Comparison of ENCODE assay signal across 32 cellular contexts in genomic region chr11:75478690-75479597, GRCh38. TPM values are rescaled to one million over a fixed set of nuclear protein-coding genes. Genes with fewer than 3 reads are reported as not detected.
DNase-seq lines count a peak whose midpoint lies in the region; ATAC-seq and TF ChIP-seq lines count a peak whose summit lies in the region.
"Had no signal": no experiment of that assay in that cellular context is flagged by ENCODE, and none has a peak within 500 bp of the region (broad histone marks: within the 10 kb centered on the region; RNA-seq: fewer than 3 reads in every experiment).

No MANE protein-coding gene starts in this region.

- no peak overlapping the region for H3K4me3 Mint-ChIP-seq in activated CD4-positive, alpha-beta T cell treated with anti-CD3 and anti-CD28 coated beads, Interleukin-2, amount 10 ng/mL, durations not matched to agents 24 days and 14 days
- H3K4me3 Mint-ChIP-seq in activated T-helper 17 cell treated with anti-CD3 and anti-CD28 coated beads, Interleukin-2, amount 50 U/mL, for 72 hours = no peak overlapping the region
- H3K4me3 Mint-ChIP-seq in mesothelial cell of epicardium = no peak overlapping the region
- H3K4me3 Mint-ChIP-seq: activated CD4-positive, alpha-beta memory T cell treated with anti-CD3 and anti-CD28 coated beads, Interleukin-2, amount 10 ng/mL, durations not matched to agents 7 days and 5 days; activated naive CD8-positive, alpha-beta T cell treated with anti-CD3 and anti-CD28 coated beads, Interleukin-2, amount 10 ng/mL, durations not matched to agents 7 days and 5 days; CD4-positive, alpha-beta T cell; naive B cell; T-helper 1 cell treated with Interleukin-12 subunit alpha and Interleukin-12 subunit beta and Interleukin-4 antibody, amounts not matched to agents 30 μg/mL and 1 μg/mL, for 36 hours had no signal

- POLR2A ChIA-PET in HEK293 (lab: Yijun Ruan, JAX) = interaction anchor here (0.7 kb wide), 1 partner anchor 10 kb away, joined by 3 read pairs; no protein-coding TSS in a partner anchor

- peak overlapping the region; percentile 12 for H3K27ac Mint-ChIP-seq in activated CD4-positive, alpha-beta T cell treated with anti-CD3 and anti-CD28 coated beads, Interleukin-2, amount 10 ng/mL, durations not matched to agents 24 days and 14 days
- peak overlapping the region; percentile 22 for H3K27ac Mint-ChIP-seq in activated T-helper 17 cell treated with anti-CD3 and anti-CD28 coated beads, Interleukin-2, amount 50 U/mL, for 72 hours
- peak overlapping the region; percentile 72 for H3K27ac Mint-ChIP-seq in mesothelial cell of epicardium
- H3K27ac Mint-ChIP-seq: T-helper 1 cell treated with Interleukin-12 subunit alpha and Interleukin-12 subunit beta and Interleukin-4 antibody, amounts not matched to agents 30 μg/mL and 1 μg/mL, for 36 hours had no signal

- no peaks in the 10 kb centered on the region for H3K27me3 Mint-ChIP-seq in activated CD4-positive, alpha-beta T cell treated with anti-CD3 and anti-CD28 coated beads, Interleukin-2, amount 10 ng/mL, durations not matched to agents 24 days and 14 days
- H3K27me3 Mint-ChIP-seq in activated T-helper 17 cell treated with anti-CD3 and anti-CD28 coated beads, Interleukin-2, amount 50 U/mL, for 72 hours = no peaks in the 10 kb centered on the region
- no peaks in the 10 kb centered on the region for H3K27me3 Mint-ChIP-seq in mesothelial cell of epicardium (ENCODE audit: low read depth)
- H3K27me3 Mint-ChIP-seq: activated CD4-positive, alpha-beta memory T cell treated with anti-CD3 and anti-CD28 coated beads, Interleukin-2, amount 10 ng/mL, durations not matched to agents 7 days and 5 days; activated naive CD8-positive, alpha-beta T cell treated with anti-CD3 and anti-CD28 coated beads, Interleukin-2, amount 10 ng/mL, durations not matched to agents 7 days and 5 days; CD4-positive, alpha-beta T cell had no signal

- no peak for ATAC-seq in activated T-helper 17 cell treated with anti-CD3 and anti-CD28 coated beads, Interleukin-2, amount 50 U/mL, for 72 hours (replicated peaks)
- ATAC-seq in esophagus mucosa = no peak
- ATAC-seq: GM12878, left lung, SK-N-SH treated with all-trans-retinoic acid at 6 μM for 48 hours had no signal

- DNase-seq in activated CD4-positive, alpha-beta T cell treated with anti-CD3 and anti-CD28 coated beads, Interleukin-2, amount 10 ng/mL, durations not matched to agents 24 days and 14 days = no peak
- DNase-seq in activated CD4-positive, alpha-beta T cell treated with anti-CD3 and anti-CD28 coated beads for 4 hours = no peak
- DNase-seq in mesothelial cell of epicardium (ENCODE audit: low spot score in 2 of 2, unreplicated experiment in 2 of 2) (no peak), NCI-H748 treated with DMSO at 0.1 percent for 48 hours (lab: John Stamatoyannopoulos, UW) (no peak)
- no peak for DNase-seq in activated CD8-positive, alpha-beta memory T cell treated with anti-CD3 and anti-CD28 coated beads, Interleukin-2, amount 50 U/mL, for 4 hours
- DNase-seq: activated CD4-positive, alpha-beta memory T cell treated with anti-CD3 and anti-CD28 coated beads, Interleukin-2, amount 10 ng/mL, durations not matched to agents 7 days and 5 days; activated CD4-positive, CD25-positive, alpha-beta regulatory T cell treated with anti-CD3 and anti-CD28 coated beads, Interleukin-2, amount 50 U/mL, for 72 hours; activated effector memory CD4-positive, alpha-beta T cell treated with anti-CD3 and anti-CD28 coated beads, Interleukin-2, amount 50 U/mL, for 16 hours; activated naive CD8-positive, alpha-beta T cell treated with anti-CD3 and anti-CD28 coated beads, Interleukin-2, amount 10 ng/mL, durations not matched to agents 7 days and 5 days; activated T-cell treated with anti-CD3 and anti-CD28 coated beads for 4 hours; AML-193; CD4-positive, alpha-beta T cell; colonic mucosa; DMS153; effector CD4-positive, alpha-beta T cell; naive B cell; NCI-H1694; NCI-H2171; occipital lobe; PC-9; stimulated activated CD4-positive, alpha-beta T cell treated with anti-CD3 and anti-CD28 coated beads, Interleukin-4, amount 100 ng/mL, for 1 hour; transverse colon had no signal

- H3K4me1 Mint-ChIP-seq in activated CD4-positive, alpha-beta T cell treated with anti-CD3 and anti-CD28 coated beads, Interleukin-2, amount 10 ng/mL, durations not matched to agents 24 days and 14 days = peaks cover 16% of the 10 kb centered on the region
- H3K4me1 Mint-ChIP-seq in activated T-helper 17 cell treated with anti-CD3 and anti-CD28 coated beads, Interleukin-2, amount 50 U/mL, for 72 hours = peaks cover 13% of the 10 kb centered on the region
- H3K4me1 Mint-ChIP-seq in mesothelial cell of epicardium = peaks cover 25% of the 10 kb centered on the region

- CTCF ChIA-PET in HEK293 (lab: Yijun Ruan, JAX) = interaction anchor here (0.8 kb wide), 2 partner anchors 27 to 28 kb away, joined by 3 read pairs; no protein-coding TSS in a partner anchor

- H3K27ac ChIP-seq in HEK293 (ENCODE audit: extremely low read depth, low read depth, low read length) = no peak overlapping the region
- H3K27ac ChIP-seq: ascending aorta, cardiac muscle cell, colonic mucosa, left lung, PC-9, transverse colon had no signal

- H3K4me3 ChIP-seq in HEK293 (ENCODE audit: low read depth, low read length) = no peak overlapping the region
- H3K4me3 ChIP-seq: ascending aorta, cardiac muscle cell, colonic mucosa, GM12878, HAP-1, left lung, PC-9, transverse colon had no signal

- no peaks in the 10 kb centered on the region for H3K36me3 ChIP-seq in HEK293 (ENCODE audit: control insufficient read depth in 2 of 2, insufficient read depth in 1 of 2, low read length in 2 of 2)
- H3K36me3 ChIP-seq: ascending aorta, cardiac muscle cell, colonic mucosa, HAP-1, left lung, transverse colon had no signal

- intact Hi-C loops in activated CD4-positive, alpha-beta T cell treated with anti-CD3 and anti-CD28 coated beads, Interleukin-2, amount 10 ng/mL, durations not matched to agents 24 days and 14 days (cut with micrococcal nuclease) = no loop called here

- no peaks in the 10 kb centered on the region for H3K9me3 ChIP-seq in HEK293 (ENCODE audit: control insufficient read depth, insufficient read depth, low read depth, low read length)
- H3K9me3 ChIP-seq: ascending aorta, colonic mucosa, HAP-1, left lung, transverse colon had no signal

- H3K36me3 Mint-ChIP-seq in activated CD4-positive, alpha-beta T cell treated with anti-CD3 and anti-CD28 coated beads, Interleukin-2, amount 10 ng/mL, durations not matched to agents 24 days and 14 days (ENCODE audit: low read depth) = no peaks in the 10 kb centered on the region
- no peaks in the 10 kb centered on the region for H3K36me3 Mint-ChIP-seq in activated T-helper 17 cell treated with anti-CD3 and anti-CD28 coated beads, Interleukin-2, amount 50 U/mL, for 72 hours (ENCODE audit: low read depth)
- H3K36me3 Mint-ChIP-seq in mesothelial cell of epicardium = no peaks in the 10 kb centered on the region
- H3K36me3 Mint-ChIP-seq: naive B cell had no signal

- TF ChIP-seq CTCF in HEK293 (tag by site-specific recombination; IDR thresholded peaks at IDR 0.05) (no peak), mesothelial cell of epicardium (IDR thresholded peaks at IDR 0.05; ENCODE audit: unreplicated experiment) (no peak)

- H3K4me1 ChIP-seq in HEK293 (ENCODE audit: control insufficient read depth, insufficient read depth, low read length) = no peaks in the 10 kb centered on the region
- H3K4me1 ChIP-seq: colonic mucosa had no signal

- H3K9me3 Mint-ChIP-seq in activated CD4-positive, alpha-beta T cell treated with anti-CD3 and anti-CD28 coated beads, Interleukin-2, amount 10 ng/mL, durations not matched to agents 24 days and 14 days = no peaks in the 10 kb centered on the region
- H3K9me3 Mint-ChIP-seq in activated T-helper 17 cell treated with anti-CD3 and anti-CD28 coated beads, Interleukin-2, amount 50 U/mL, for 72 hours = no peaks in the 10 kb centered on the region
- no peaks in the 10 kb centered on the region for H3K9me3 Mint-ChIP-seq in mesothelial cell of epicardium
- H3K9me3 Mint-ChIP-seq: activated CD4-positive, alpha-beta memory T cell treated with anti-CD3 and anti-CD28 coated beads, Interleukin-2, amount 10 ng/mL, durations not matched to agents 7 days and 5 days; activated naive CD8-positive, alpha-beta T cell treated with anti-CD3 and anti-CD28 coated beads, Interleukin-2, amount 10 ng/mL, durations not matched to agents 7 days and 5 days; CD4-positive, alpha-beta T cell; naive B cell; T-helper 1 cell treated with Interleukin-12 subunit alpha and Interleukin-12 subunit beta and Interleukin-4 antibody, amounts not matched to agents 30 μg/mL and 1 μg/mL, for 36 hours had no signal

TF ChIP-seq in HEK293, 187 proteins besides CTCF, POLR2A, EP300 and RAD21 (continues in another document):
- TF ChIP-seq ZIC2 (tag by site-specific recombination; IDR thresholded peaks at IDR 0.05) (peak; percentile 51), GLI4 (tag by site-specific recombination; IDR thresholded peaks at IDR 0.05) (no peak), ZNF560 (tag by site-specific recombination; IDR thresholded peaks at IDR 0.05; ENCODE audit: borderline replicate concordance) (no peak), ZNF302 (tag by site-specific recombination; IDR thresholded peaks at IDR 0.05; ENCODE audit: low read depth) (no peak)

RNA-seq across cellular contexts. Expression of gene KLHL35, which starts 45.9 kb away (rescaled TPM):
- total RNA-seq in activated CD4-positive, alpha-beta T cell treated with anti-CD3 and anti-CD28 coated beads, Interleukin-2, amount 10 ng/mL, durations not matched to agents 24 days and 14 days = 1.7 and 2.0 TPM in 2 replicates
- 1 to 10 TPM in 1 of 2 donors, under 1 TPM in 1; 0.50 to 1.2 TPM for total RNA-seq in activated T-helper 17 cell treated with anti-CD3 and anti-CD28 coated beads, Interleukin-2, amount 50 U/mL, for 72 hours
- total RNA-seq in mesothelial cell of epicardium (0.38 to 0.67 TPM (median 0.59 TPM) in 3 replicates), esophagus mucosa (0.84 TPM)
- total RNA-seq: ascending aorta had no signal

RNA-seq across cellular contexts. Expression of gene GDPD5, which starts 46.8 kb away (rescaled TPM):
- total RNA-seq in activated CD4-positive, alpha-beta T cell treated with anti-CD3 and anti-CD28 coated beads, Interleukin-2, amount 10 ng/mL, durations not matched to agents 24 days and 14 days = 13.4 and 14.5 TPM in 2 replicates
- 10 to 100 TPM; 26.8 to 54.2 TPM for total RNA-seq in activated T-helper 17 cell treated with anti-CD3 and anti-CD28 coated beads, Interleukin-2, amount 50 U/mL, for 72 hours
- total RNA-seq in mesothelial cell of epicardium (8.0 to 8.2 TPM (median 8.1 TPM) in 3 replicates), esophagus mucosa (1.0 TPM)

Comparison
In these comparisons a context has a peak if more than half of its experiments do, and no peak if none do; other contexts are left out.
1. H3K27ac Mint-ChIP-seq: peak in every context shown above with its lines; median percentile 72 in mesothelial cell of epicardium; 22 in activated T-helper 17 cell treated with anti-CD3 and anti-CD28 coated beads, Interleukin-2, amount 50 U/mL, for 72 hours; 12 in activated CD4-positive, alpha-beta T cell treated with anti-CD3 and anti-CD28 coated beads, Interleukin-2, amount 10 ng/mL, durations not matched to agents 24 days and 14 days.